Comparison of ENCODE assay signal across 18 cellular contexts in genomic region chr13:78816154-78816553, GRCh38.
DNase-seq lines count a peak whose midpoint lies in the region; ATAC-seq and TF ChIP-seq lines count a peak whose summit lies in the region.
"Had no signal": no experiment of that assay in that cellular context is flagged by ENCODE, and none has a peak within 500 bp of the region (broad histone marks: within the 10 kb centered on the region; RNA-seq: fewer than 3 reads in every experiment).

No MANE protein-coding gene starts in this region.

- ATAC-seq in WTC11: peak; percentile 51
- ATAC-seq: CD8-positive, alpha-beta T cell had no signal

- in situ Hi-C loops in KBM-7 (cut with MboI; ENCODE audit: low pct_unique_long_range_greater_than_20kb, low sequenced_read_pairs): no loop called here

- no peaks in the 10 kb centered on the region; the same call in 1 of the 2 replicates for H3K4me1 Mint-ChIP-seq in WTC11
- H3K4me1 Mint-ChIP-seq: B cell; CD4-positive, CD25-positive, alpha-beta regulatory T cell had no signal

- no peak overlapping the region for H3K27ac Mint-ChIP-seq in WTC11
- H3K27ac Mint-ChIP-seq: B cell; CD4-positive, CD25-positive, alpha-beta regulatory T cell; CD8-positive, alpha-beta T cell; HFFc6 had no signal

- no peak overlapping the region for H4K8ac ChIP-seq in mesendoderm (ENCODE audit: low read depth, low read length)

- H3K27me3 Mint-ChIP-seq in WTC11 (ENCODE audit: low read depth): no peaks in the 10 kb centered on the region

- WGBS in mesendoderm (ENCODE audit: extremely low coverage, insufficient coverage, low lambda C conversion rate): no CpG with 5 or more reads among the region's 1 CpG

- H3K79me1 ChIP-seq in mesendoderm (ENCODE audit: low read length): no peaks in the 10 kb centered on the region

- no peak overlapping the region for H3K9ac ChIP-seq in mesendoderm (ENCODE audit: low read length)
- H3K9ac ChIP-seq: BLaER1 had no signal

- H3K4me3 ChIP-seq in mesendoderm (ENCODE audit: low read length): no peak overlapping the region
- H3K4me3 ChIP-seq: BLaER1, HAP-1 had no signal

- no peak overlapping the region for H2BK15ac ChIP-seq in mesendoderm (replicated peaks; ENCODE audit: low read depth)

- H2AK5ac ChIP-seq in mesendoderm (ENCODE audit: low read length): no peak overlapping the region

- H3K23ac ChIP-seq in mesendoderm (ENCODE audit: low read length): no peak overlapping the region

- H4K5ac ChIP-seq in mesendoderm (ENCODE audit: low read length): no peak overlapping the region

- H3K27ac ChIP-seq in mesendoderm (ENCODE audit: low read depth, low read length): no peak overlapping the region
- H3K27ac ChIP-seq: 22Rv1, BLaER1, C4-2B had no signal

- no peaks in the 10 kb centered on the region for H3K36me3 Mint-ChIP-seq in WTC11
- H3K36me3 Mint-ChIP-seq: CD4-positive, CD25-positive, alpha-beta regulatory T cell; CD8-positive, alpha-beta T cell had no signal

- CTCF ChIA-PET in WTC11 (lab: Charles Lee): no interaction called here

- no peaks in the 10 kb centered on the region for H3K4me1 ChIP-seq in mesendoderm (ENCODE audit: control insufficient read depth, low read depth, low read length)
- H3K4me1 ChIP-seq: BLaER1, Caco-2, HAP-1 had no signal

- H3K4me2 ChIP-seq in mesendoderm (ENCODE audit: low read length): no peak overlapping the region
- H3K4me2 ChIP-seq: BLaER1 had no signal

- H3K36me3 ChIP-seq in mesendoderm (ENCODE audit: control insufficient read depth, insufficient read depth, low read length): no peaks in the 10 kb centered on the region
- H3K36me3 ChIP-seq: BLaER1, HAP-1 had no signal

- H3K4me3 Mint-ChIP-seq in WTC11: no peak overlapping the region
- H3K4me3 Mint-ChIP-seq: B cell; CD4-positive, CD25-positive, alpha-beta regulatory T cell; CD8-positive, alpha-beta T cell; HFFc6 had no signal

- H3K56ac ChIP-seq in mesendoderm (ENCODE audit: low read length): no peak overlapping the region

- no peak overlapping the region for H2BK5ac ChIP-seq in mesendoderm (ENCODE audit: low read length)

- H3K27me3 ChIP-seq in mesendoderm (ENCODE audit: insufficient read depth, low read length, poor library complexity): no peaks in the 10 kb centered on the region
- H3K27me3 ChIP-seq: BLaER1 had no signal

- DNase-seq in NCI-H82 (lab: John Stamatoyannopoulos, UW) (peak; percentile 29), NCI-H82 treated with DMSO at 0.1 percent for 48 hours (lab: John Stamatoyannopoulos, UW; ENCODE audit: unreplicated experiment) (no peak), WTC11 (ENCODE audit: low spot score) (no peak), mesendoderm (peak; percentile 21), NCI-H1417 (lab: John Stamatoyannopoulos, UW) (no peak), KBM-7 (no peak)
- DNase-seq: Caco-2; CD4-positive, CD25-positive, alpha-beta regulatory T cell; CD8-positive, alpha-beta T cell; DMS153; DND-41; GOT3; HFFc6 had no signal

- H3K9me3 Mint-ChIP-seq in WTC11: no peaks in the 10 kb centered on the region
- H3K9me3 Mint-ChIP-seq: CD4-positive, CD25-positive, alpha-beta regulatory T cell; CD8-positive, alpha-beta T cell had no signal

- TF ChIP-seq CTCF in WTC11 (IDR thresholded peaks at IDR 0.05): no peak

- no peak overlapping the region for H3K4ac ChIP-seq in mesendoderm (ENCODE audit: low read depth, low read length)

- no peak overlapping the region for H2BK120ac ChIP-seq in mesendoderm (ENCODE audit: low read depth, low read length)

- H3K18ac ChIP-seq in mesendoderm (ENCODE audit: low read length): no peak overlapping the region

- POLR2A ChIA-PET in WTC11 (lab: Charles Lee): no interaction called here

- H3K79me2 ChIP-seq in mesendoderm (ENCODE audit: control insufficient read depth, insufficient read depth, low read length): no peaks in the 10 kb centered on the region

TF ChIP-seq in WTC11, 78 proteins besides CTCF, POLR2A, EP300 and RAD21:
- TF ChIP-seq ERG (CRISPR knock-in tag; IDR thresholded peaks at IDR 0.05) (no peak), GRHL2 (CRISPR knock-in tag; IDR thresholded peaks at IDR 0.05; ENCODE audit: insufficient replicate concordance, severe bottlenecking) (no peak), TCF7 (CRISPR knock-in tag; IDR thresholded peaks at IDR 0.05; ENCODE audit: low read depth) (no peak), MLX (CRISPR knock-in tag; IDR thresholded peaks at IDR 0.05) (no peak), CREM (CRISPR knock-in tag; IDR thresholded peaks at IDR 0.05) (no peak), KAT7 (CRISPR knock-in tag; IDR thresholded peaks at IDR 0.05; ENCODE audit: borderline replicate concordance) (no peak), ESRRA (CRISPR knock-in tag; IDR thresholded peaks at IDR 0.05; ENCODE audit: borderline replicate concordance) (no peak), ZSCAN18 (CRISPR knock-in tag; IDR thresholded peaks at IDR 0.05) (no peak), SOX15 (CRISPR knock-in tag; IDR thresholded peaks at IDR 0.05) (no peak), ZNF219 (CRISPR knock-in tag; IDR thresholded peaks at IDR 0.05; ENCODE audit: borderline replicate concordance) (no peak), TEAD1 (CRISPR knock-in tag; IDR thresholded peaks at IDR 0.05) (no peak), GABPB1 (CRISPR knock-in tag; IDR thresholded peaks at IDR 0.05) (no peak), NR3C1 (CRISPR knock-in tag; conservative IDR thresholded peaks at IDR 0.05; ENCODE audit: low read depth) (no peak), PRDM15 (CRISPR knock-in tag; IDR thresholded peaks at IDR 0.05) (no peak), MAX (CRISPR knock-in tag; IDR thresholded peaks at IDR 0.05) (no peak), NFE2L1 (CRISPR knock-in tag; IDR thresholded peaks at IDR 0.05) (no peak), USF2 (CRISPR knock-in tag; IDR thresholded peaks at IDR 0.05) (no peak)

Comparison
In these comparisons a context has a peak if more than half of its experiments do, and no peak if none do; other contexts are left out.
1. DNase-seq: peak in NCI-H82 (single experiment) and mesendoderm (single experiment); none in NCI-H82 treated with DMSO at 0.1 percent for 48 hours (single experiment), WTC11 (single experiment), NCI-H1417 (0 of 3) and KBM-7 (single experiment).